In the genomic region with DNA sequence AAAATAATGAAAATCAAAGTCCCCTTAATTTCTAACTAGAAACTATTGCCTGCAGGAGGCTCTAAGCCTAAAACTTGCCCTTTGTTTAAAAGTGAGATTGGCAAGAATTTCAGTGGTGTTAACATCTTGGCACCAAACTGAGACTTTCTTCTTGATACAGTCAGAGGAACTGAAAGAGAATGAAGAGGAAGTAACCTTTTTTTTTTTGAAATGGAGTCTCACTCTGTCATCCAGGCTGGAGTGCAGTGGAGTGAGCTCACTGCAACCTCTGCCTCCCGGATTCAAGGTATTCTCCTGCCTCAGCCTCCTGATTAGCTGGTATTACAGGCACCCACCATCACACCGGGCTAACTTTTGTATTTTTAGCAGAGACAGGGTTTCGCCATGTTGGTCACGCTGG, we compare ENCODE assay signal across 8 cellular contexts. TPM values are rescaled to one million over a fixed set of nuclear protein-coding genes. Genes with fewer than 3 reads are reported as not detected.
A peak's percentile ranks its signal among the peaks of the same experiment; 100 is the strongest.
DNase-seq lines count a peak whose midpoint lies in the region; ATAC-seq and TF ChIP-seq lines count a peak whose summit lies in the region.

No MANE protein-coding gene starts in this region.

- H3K4me3 ChIP-seq in A673 (ENCODE audit: low read depth, low read length, poor library complexity, severe bottlenecking) (peak overlapping the region; percentile 27), tibial nerve (no peak overlapping the region)

- H3K27me3 ChIP-seq in A673 (replicated peaks; ENCODE audit: insufficient read depth, low read depth, low read length, poor library complexity) (no peaks in the 10 kb centered on the region), tibial nerve (no peaks in the 10 kb centered on the region)

- H3K36me3 ChIP-seq in A673 (ENCODE audit: insufficient read depth, low read length, poor library complexity, severe bottlenecking) (no peaks in the 10 kb centered on the region), tibial nerve (no peaks in the 10 kb centered on the region)

- TF ChIP-seq EP300 in tibial nerve (IDR thresholded peaks at IDR 0.05), result no peak

- ATAC-seq in HG03469 (IDR thresholded peaks at IDR 0.05; ENCODE audit: unreplicated experiment), result peak; percentile 52

- H3K4me1 Mint-ChIP-seq in chondrocyte (ENCODE audit: low read depth), result peaks cover 27% of the 10 kb centered on the region

- peaks cover 3% of the 10 kb centered on the region for H3K36me3 Mint-ChIP-seq in chondrocyte (ENCODE audit: low read depth)

- peaks cover 3% of the 10 kb centered on the region for H3K9me3 Mint-ChIP-seq in chondrocyte (ENCODE audit: low read depth)

- WGBS in tibial nerve, 2 donors, result 67 to 78% methylated on average over 4 of the region's 4 CpGs

- no TSS peak for BruUV-seq in A673 (replicated peaks; lab: Mats Ljungman, UMichigan)

- H3K9me3 ChIP-seq in A673 (ENCODE audit: low read depth, low read length, poor library complexity, severe bottlenecking) (no peaks in the 10 kb centered on the region), tibial nerve (no peaks in the 10 kb centered on the region)

- peak overlapping the region; percentile 28 for H3K27ac Mint-ChIP-seq in chondrocyte (ENCODE audit: unreplicated experiment)

- no peaks in the 10 kb centered on the region for H3K27me3 Mint-ChIP-seq in chondrocyte (ENCODE audit: low read depth)

- no peak for TF ChIP-seq POLR2A in tibial nerve (IDR thresholded peaks at IDR 0.05)

- POLR2A ChIA-PET in A673 (lab: Charles Lee; ENCODE audit: low non-redundant PET), result no interaction called here

- no peak for TF ChIP-seq CTCF in A673 (conservative IDR thresholded peaks at IDR 0.05; ENCODE audit: low read depth, low read length)
- no peak for TF ChIP-seq CTCF in GM20000 (IDR thresholded peaks at IDR 0.05; ENCODE audit: extremely low read depth, missing control alignments)
- TF ChIP-seq CTCF in chondrocyte (IDR thresholded peaks at IDR 0.05), result no peak
- TF ChIP-seq CTCF in tibial nerve (IDR thresholded peaks at IDR 0.05), result no peak

- H3K4me3 Mint-ChIP-seq in chondrocyte (ENCODE audit: unreplicated experiment), result no peak overlapping the region

- intact Hi-C loops in A673 (cut with micrococcal nuclease; ENCODE audit: unreplicated experiment), result no loop called here

- H3K4me1 ChIP-seq in A673 (ENCODE audit: insufficient read depth, low read length, poor library complexity, severe bottlenecking), result peaks cover 22% of the 10 kb centered on the region
- H3K4me1 ChIP-seq in tibial nerve, result peaks cover 0 to 51% (median 7%) of the 10 kb centered on the region in 4 donors

- peak; percentile 46 for DNase-seq in A673 (ENCODE audit: low spot score)
- peak; percentile 41 for DNase-seq in GM20000 (ENCODE audit: low spot score)
- DNase-seq in chondrocyte (ENCODE audit: low spot score), result no peak
- no peak for DNase-seq in superior temporal gyrus (ENCODE audit: extremely low spot score)
- no peak for DNase-seq in stimulated activated CD4-positive, alpha-beta T cell treated with anti-CD3 and anti-CD28 coated beads, Interleukin-15, amount 100 ng/mL, for 24 hours
- DNase-seq in activated CD4-positive, alpha-beta T cell treated with anti-CD3 and anti-CD28 coated beads for 48 hours, result no peak
- DNase-seq in tibial nerve (ENCODE audit: low spot score in 2 of 2), result no peak

- peak overlapping the region; percentile 46 for H3K27ac ChIP-seq in A673 (ENCODE audit: low read depth, low read length, poor library complexity, severe bottlenecking)
- peak overlapping the region in 2 of 4 donors; percentile 32 to 41 for H3K27ac ChIP-seq in tibial nerve

- CTCF ChIA-PET in A673 (lab: Charles Lee), result interaction anchor here (0.5 to 0.6 kb wide), 2 partner anchors 11 to 1499 kb away, joined by 4 to 5 read pairs; no protein-coding TSS in a partner anchor

RNA-seq across cellular contexts. Expression of gene DOP1A, which starts 3.6 kb away (rescaled TPM):
- total RNA-seq in A673 (2021), result 25.1 and 31.9 TPM in 2 replicates
- total RNA-seq in chondrocyte, result 17.8 to 25.1 TPM (median 19.0 TPM) in 3 replicates
- total RNA-seq in tibial nerve, result 10 to 100 TPM; 30.6 to 43.5 (median 37.9) TPM

RNA-seq across cellular contexts. Expression of gene UBE3D, which starts 5.4 kb away (rescaled TPM):
- total RNA-seq in A673 (2021) (35.6 and 38.0 TPM in 2 replicates), chondrocyte (2.5 to 3.4 TPM (median 3.0 TPM) in 3 replicates), tibial nerve (10 to 100 TPM in 3 of 4 donors, 1 to 10 TPM in 1; 6.3 to 21.9 (median 18.3) TPM)

Comparison
In these comparisons a context has a peak if more than half of its experiments do, and no peak if none do; other contexts are left out.
1. DNase-seq: peak in A673 (single experiment) and GM20000 (single experiment); none in chondrocyte (single experiment), superior temporal gyrus (single experiment), stimulated activated CD4-positive, alpha-beta T cell treated with anti-CD3 and anti-CD28 coated beads, Interleukin-15, amount 100 ng/mL, for 24 hours (single experiment), activated CD4-positive, alpha-beta T cell treated with anti-CD3 and anti-CD28 coated beads for 48 hours (single experiment) and tibial nerve (0 of 2).